ENCODE assay signal across 8 cellular contexts in the genomic region with DNA sequence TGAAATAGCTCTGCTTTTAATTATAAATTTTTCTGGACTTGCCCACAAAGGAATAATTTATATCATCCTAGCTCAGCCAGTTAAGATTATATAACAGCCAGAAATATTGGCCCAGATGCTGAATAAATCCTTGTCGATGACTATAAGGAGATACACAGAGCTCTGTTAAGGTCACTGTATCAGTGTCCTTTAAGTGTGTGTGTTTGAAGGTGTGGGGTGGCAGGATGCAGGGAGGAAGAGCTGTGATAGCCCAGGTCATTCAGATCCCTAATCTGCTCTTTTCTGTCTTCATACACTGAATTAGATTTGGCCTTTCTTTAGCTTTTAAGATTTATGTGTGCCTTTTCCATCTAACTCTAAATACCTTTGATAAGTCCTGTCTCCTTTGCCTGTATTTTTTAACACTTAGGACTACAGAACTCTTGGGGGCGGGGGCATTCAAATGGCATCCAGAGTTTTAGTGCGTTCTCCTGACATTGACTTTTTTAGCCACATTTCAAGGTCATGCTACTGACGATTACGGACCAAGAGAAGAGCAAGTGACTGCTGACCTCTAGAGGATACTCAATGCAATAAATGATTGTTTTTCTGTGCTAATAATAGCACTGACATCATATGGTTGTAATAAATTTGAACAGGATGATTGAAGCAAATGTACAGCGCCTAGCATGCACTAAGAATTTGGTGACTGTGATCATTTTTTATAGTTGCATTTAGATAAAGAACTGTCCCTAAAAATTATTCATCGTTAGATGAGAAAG.
DNase-seq lines count a peak whose midpoint lies in the region; ATAC-seq and TF ChIP-seq lines count a peak whose summit lies in the region.

No MANE protein-coding gene starts in this region.

- H3K9me3 Mint-ChIP-seq in activated naive CD4-positive, alpha-beta T cell treated with anti-CD3 and anti-CD28 coated beads for 36 hours = no peaks in the 10 kb centered on the region

- peak; percentile 60 for DNase-seq in D341Med (ENCODE audit: low spot score)
- DNase-seq in SHP77 (lab: John Stamatoyannopoulos, UW) = peak; percentile 67 to 73
- peak; percentile 2 to 26 for DNase-seq in foreskin keratinocyte
- no peak for DNase-seq in psoas muscle
- no peak for DNase-seq in activated effector memory CD4-positive, alpha-beta T cell treated with Interleukin-2 at 50 U/mL for 16 hours
- no peak for DNase-seq in activated naive CD4-positive, alpha-beta T cell treated with anti-CD3 and anti-CD28 coated beads for 36 hours

- CTCF ChIA-PET in activated naive CD4-positive, alpha-beta T cell treated with anti-CD3 and anti-CD28 coated beads for 36 hours (lab: Charles Lee) = interaction anchor here (1.0 kb wide), 1 partner anchor 570 kb away, joined by 3 read pairs; no protein-coding TSS in a partner anchor

- TF ChIP-seq CTCF in foreskin keratinocyte (conservative IDR thresholded peaks at IDR 0.05) = peak; percentile 65
- TF ChIP-seq CTCF in psoas muscle (IDR thresholded peaks at IDR 0.05) = no peak

- H3K36me3 Mint-ChIP-seq in activated naive CD4-positive, alpha-beta T cell treated with anti-CD3 and anti-CD28 coated beads for 36 hours (ENCODE audit: low read depth) = no peaks in the 10 kb centered on the region

- peaks cover 2% of the 10 kb centered on the region for H3K27me3 Mint-ChIP-seq in activated naive CD4-positive, alpha-beta T cell treated with anti-CD3 and anti-CD28 coated beads for 36 hours (ENCODE audit: low read depth)

- H3K4me3 Mint-ChIP-seq in activated naive CD4-positive, alpha-beta T cell treated with anti-CD3 and anti-CD28 coated beads for 36 hours = no peak overlapping the region

- H3K9me3 ChIP-seq in psoas muscle = no peaks in the 10 kb centered on the region

- intact Hi-C loops in psoas muscle (cut with DNase I) = no loop called here
- intact Hi-C loops in activated naive CD4-positive, alpha-beta T cell treated with anti-CD3 and anti-CD28 coated beads for 36 hours (cut with micrococcal nuclease) = loop anchor here (10.0 kb wide), 1 partner anchor 708 kb away; no protein-coding TSS in a partner anchor

- no peak overlapping the region for H3K27ac Mint-ChIP-seq in activated naive CD4-positive, alpha-beta T cell treated with anti-CD3 and anti-CD28 coated beads for 36 hours

- H3K4me1 Mint-ChIP-seq in activated naive CD4-positive, alpha-beta T cell treated with anti-CD3 and anti-CD28 coated beads for 36 hours (ENCODE audit: low read depth) = no peaks in the 10 kb centered on the region

- 20 to 31% (median 23%) methylated on average over 7 of the region's 7 CpGs for WGBS in psoas muscle, 3 donors

- H3K27me3 ChIP-seq in foreskin keratinocyte = no peaks in the 10 kb centered on the region
- no peaks in the 10 kb centered on the region for H3K27me3 ChIP-seq in psoas muscle (ENCODE audit: insufficient read depth in 3 of 3, low read length in 2 of 3)

- H3K4me1 ChIP-seq in foreskin keratinocyte (no peaks in the 10 kb centered on the region), psoas muscle (no peaks in the 10 kb centered on the region)

- H3K27ac ChIP-seq in foreskin keratinocyte (no peak overlapping the region), psoas muscle (no peak overlapping the region)

- ATAC-seq in GM19467 (IDR thresholded peaks at IDR 0.05; ENCODE audit: unreplicated experiment) = peak; percentile 71
- peak; percentile 63 for ATAC-seq in HG03558 (IDR thresholded peaks at IDR 0.05; ENCODE audit: extremely low read depth, unreplicated experiment)
- ATAC-seq in foreskin keratinocyte = peak; percentile 68
- peak in 1 of 4 donors; percentile 85 for ATAC-seq in psoas muscle

- H3K4me3 ChIP-seq in psoas muscle = peak overlapping the region; percentile 15

- H3K36me3 ChIP-seq in psoas muscle (ENCODE audit: insufficient read depth in 1 of 2, low read depth in 1 of 2) = no peaks in the 10 kb centered on the region

Comparison
In these comparisons a context has a peak if more than half of its experiments do, and no peak if none do; other contexts are left out.
1. DNase-seq: peak in D341Med (single experiment), SHP77 (2 of 2) and foreskin keratinocyte (2 of 2); none in psoas muscle (0 of 2), activated effector memory CD4-positive, alpha-beta T cell treated with Interleukin-2 at 50 U/mL for 16 hours (single experiment) and activated naive CD4-positive, alpha-beta T cell treated with anti-CD3 and anti-CD28 coated beads for 36 hours (single experiment).